Comparison of ENCODE assay signal across 21 cellular contexts in genomic region chr7:98640375-98640774, GRCh38. TPM values are rescaled to one million over a fixed set of nuclear protein-coding genes. Genes with fewer than 3 reads are reported as not detected.
DNase-seq lines count a peak whose midpoint lies in the region; ATAC-seq and TF ChIP-seq lines count a peak whose summit lies in the region.
"Had no signal": no experiment of that assay in that cellular context is flagged by ENCODE, and none has a peak within 500 bp of the region (broad histone marks: within the 10 kb centered on the region; RNA-seq: fewer than 3 reads in every experiment).

No MANE protein-coding gene starts in this region.

- no peaks in the 10 kb centered on the region for H3K27me3 ChIP-seq in BLaER1
- H3K27me3 ChIP-seq in GM23338 (ENCODE audit: insufficient read depth): no peaks in the 10 kb centered on the region
- no peaks in the 10 kb centered on the region for H3K27me3 ChIP-seq in SU-DHL-6 (ENCODE audit: low read length)

- no peak overlapping the region for H3K4me3 Mint-ChIP-seq in GM23338
- H3K4me3 Mint-ChIP-seq in nephron progenitor cell: no peak overlapping the region
- H3K4me3 Mint-ChIP-seq: CD4-positive, CD25-positive, alpha-beta regulatory T cell had no signal

- peak overlapping the region; percentile 90 for H3K27ac ChIP-seq in BLaER1
- no peak overlapping the region for H3K27ac ChIP-seq in GM23338 (ENCODE audit: low read depth)
- peak overlapping the region; percentile 91 for H3K27ac ChIP-seq in SU-DHL-6 (ENCODE audit: low read depth, low read length)
- H3K27ac ChIP-seq: GM23248, KMS-11 had no signal

- peaks cover 14% of the 10 kb centered on the region; the same call in 2 of the 3 replicates for H3K9me3 Mint-ChIP-seq in GM23338
- H3K9me3 Mint-ChIP-seq in nephron progenitor cell: peaks cover 15% of the 10 kb centered on the region

- H3K4me3 ChIP-seq in BLaER1: no peak overlapping the region
- no peak overlapping the region for H3K4me3 ChIP-seq in GM23338
- H3K4me3 ChIP-seq in SU-DHL-6 (ENCODE audit: insufficient read depth, low read length, poor library complexity, severe bottlenecking): no peak overlapping the region
- H3K4me3 ChIP-seq: GM23248 had no signal

- ATAC-seq in GM23338 (peak; percentile 41; the same call in 2 of the 3 replicates), HG02970 (IDR thresholded peaks at IDR 0.05; ENCODE audit: low FRiP score, unreplicated experiment) (no peak), GM21786 (IDR thresholded peaks at IDR 0.05; ENCODE audit: unreplicated experiment) (no peak)
- ATAC-seq: Right ventricle myocardium inferior had no signal

- TF ChIP-seq CTCF in GM23338 (conservative IDR thresholded peaks at IDR 0.05; ENCODE audit: low read depth in 2 of 2) (peak in 1 of 2 experiments; percentile 22; a peak in 1 of 4 replicates), SU-DHL-6 (IDR thresholded peaks at IDR 0.05; ENCODE audit: insufficient read depth, low read length, poor library complexity, severe bottlenecking) (no peak), nephron progenitor cell (IDR thresholded peaks at IDR 0.05) (no peak)

- H3K9me3 ChIP-seq in BLaER1 (peaks cover 23% of the 10 kb centered on the region), SU-DHL-6 (ENCODE audit: insufficient read depth, low read length) (peaks cover 7% of the 10 kb centered on the region; the same call in 1 of the 2 replicates)
- H3K9me3 ChIP-seq: Caco-2 had no signal

- DNase-seq in GM23338 (ENCODE audit: low spot score) (no peak), nephron progenitor cell (peak; percentile 23), midbrain (lab: John Stamatoyannopoulos, UW) (no peak), NCI-H226 (no peak)
- DNase-seq: 8988T; Caco-2; CD4-positive, CD25-positive, alpha-beta regulatory T cell; DMS153; EL; GM23248; NCI-H1417 treated with DMSO at 0.1 percent for 48 hours; NCI-H187 treated with DMSO at 0.1 percent for 48 hours; NCI-H2227 treated with DMSO at 0.1 percent for 48 hours; NCI-H524 had no signal

- peak overlapping the region; percentile 66; the same call in 1 of the 2 replicates for H3K9ac ChIP-seq in BLaER1
- H3K9ac ChIP-seq in SU-DHL-6 (ENCODE audit: low read length): no peak overlapping the region
- H3K9ac ChIP-seq: GM23248, KMS-11 had no signal

- H3K36me3 ChIP-seq in BLaER1 (no peaks in the 10 kb centered on the region), GM23338 (ENCODE audit: insufficient read depth) (no peaks in the 10 kb centered on the region), SU-DHL-6 (ENCODE audit: low read length) (no peaks in the 10 kb centered on the region)

- H4K20me1 ChIP-seq in BLaER1 (no peaks in the 10 kb centered on the region), GM23338 (replicated peaks; ENCODE audit: insufficient read depth) (no peaks in the 10 kb centered on the region), SU-DHL-6 (ENCODE audit: low read depth, low read length) (no peaks in the 10 kb centered on the region)

- peaks cover 82% of the 10 kb centered on the region for H3K4me1 ChIP-seq in BLaER1
- H3K4me1 ChIP-seq in GM23338 (ENCODE audit: insufficient read depth): no peaks in the 10 kb centered on the region
- H3K4me1 ChIP-seq: Caco-2 had no signal

- no peaks in the 10 kb centered on the region for H3F3A ChIP-seq in GM23338 (replicated peaks; ENCODE audit: low read depth)
- peaks cover 20% of the 10 kb centered on the region for H3F3A ChIP-seq in SU-DHL-6 (ENCODE audit: insufficient read depth)

- H3K27me3 Mint-ChIP-seq in GM23338 (ENCODE audit: insufficient read depth, low read depth, poor library complexity) (peaks cover 10% of the 10 kb centered on the region), nephron progenitor cell (ENCODE audit: low read depth, poor library complexity) (peaks cover 19% of the 10 kb centered on the region)

- H3K36me3 Mint-ChIP-seq in GM23338 (ENCODE audit: low read depth) (0 out of 3 replicates have a peak, but pooled peaks cover 4% of the 10 kb centered on the region), nephron progenitor cell (ENCODE audit: low read depth) (no peaks in the 10 kb centered on the region)
- H3K36me3 Mint-ChIP-seq: CD4-positive, CD25-positive, alpha-beta regulatory T cell had no signal

- H3K4me1 Mint-ChIP-seq in GM23338 (no peaks in the 10 kb centered on the region), nephron progenitor cell (peaks cover 13% of the 10 kb centered on the region)
- H3K4me1 Mint-ChIP-seq: CD4-positive, CD25-positive, alpha-beta regulatory T cell had no signal

- H2AFZ ChIP-seq in GM23338 (no peak overlapping the region), SU-DHL-6 (ENCODE audit: low read depth, low read length, severe bottlenecking) (no peak overlapping the region)
- H2AFZ ChIP-seq: GM23248 had no signal

- H3K79me2 ChIP-seq in GM23338 (replicated peaks; ENCODE audit: insufficient read depth) (no peaks in the 10 kb centered on the region), SU-DHL-6 (ENCODE audit: insufficient read depth, low read length) (no peaks in the 10 kb centered on the region)

- no peaks in the 10 kb centered on the region for H3K9me2 ChIP-seq in GM23338 (ENCODE audit: insufficient read depth)
- no peaks in the 10 kb centered on the region for H3K9me2 ChIP-seq in SU-DHL-6 (replicated peaks; ENCODE audit: insufficient read depth, low read length)

- H3K27ac Mint-ChIP-seq in GM23338 (no peak overlapping the region), nephron progenitor cell (no peak overlapping the region)
- H3K27ac Mint-ChIP-seq: CD4-positive, CD25-positive, alpha-beta regulatory T cell had no signal

- H3K4me2 ChIP-seq in BLaER1 (peak overlapping the region; percentile 95), GM23338 (no peak overlapping the region), SU-DHL-6 (ENCODE audit: low read depth, low read length, poor library complexity, severe bottlenecking) (peak overlapping the region; percentile 18)
- H3K4me2 ChIP-seq: KMS-11 had no signal

TF ChIP-seq in GM23338, 12 proteins besides CTCF, POLR2A, EP300 and RAD21 (continues in another document):
- no peak for TF ChIP-seq ETS1 (IDR thresholded peaks at IDR 0.05)
- no peak for TF ChIP-seq POLR2AphosphoS5 (IDR thresholded peaks at IDR 0.05; ENCODE audit: low read depth)
- no peak for TF ChIP-seq EZH2phosphoT487 (IDR thresholded peaks at IDR 0.05; ENCODE audit: unreplicated experiment)

RNA-seq across cellular contexts. Expression of gene NPTX2, which starts 23.3 kb away (rescaled TPM):
- 24.1 and 29.9 TPM in 2 replicates for total RNA-seq in GM23338 (2014; rRNA removed; shearing (Covaris generic))
- 8.1 and 8.2 TPM in 2 replicates for polyA plus RNA-seq in GM23338 (2016; fragmentation: Nextera tagmentation; extraction: Ambion mirVana)
- total RNA-seq: Caco-2; CD4-positive, CD25-positive, alpha-beta regulatory T cell; M059J had no signal
- polyA plus RNA-seq: CD4-positive, CD25-positive, alpha-beta regulatory T cell had no signal
